In the genomic region with DNA sequence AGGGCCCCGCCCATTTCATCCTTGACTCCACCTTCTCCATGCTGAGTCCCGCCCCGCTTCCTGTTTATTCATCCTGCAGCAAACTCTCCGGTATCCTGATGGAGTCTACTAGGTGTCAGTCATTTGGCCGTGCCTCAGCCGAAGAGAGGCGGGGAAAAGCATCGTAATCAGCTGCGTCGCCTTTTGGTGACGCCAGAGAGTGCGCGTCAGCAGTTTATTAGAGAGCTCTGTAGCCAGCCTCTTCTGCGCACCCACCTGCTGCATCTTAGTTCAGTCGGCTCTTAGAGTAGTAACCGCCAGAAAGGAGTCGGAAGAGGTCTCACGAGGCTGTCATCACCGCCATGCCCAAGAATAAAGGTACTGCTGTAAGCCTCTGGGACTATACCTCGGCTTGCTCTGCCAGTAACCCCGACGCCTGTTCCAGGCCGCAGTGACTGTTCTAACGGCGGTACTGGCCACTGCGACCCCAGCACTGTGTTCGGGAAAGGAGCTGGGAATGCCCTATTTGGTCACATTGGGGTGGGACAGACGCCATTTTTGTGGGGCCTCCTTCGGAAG, we compare ENCODE assay signal across 9 cellular contexts.
DNase-seq lines count a peak whose midpoint lies in the region; ATAC-seq lines count a peak whose summit lies in the region.
"Had no signal": no experiment of that assay in that cellular context is flagged by ENCODE, and none has a peak within 500 bp of the region (broad histone marks: within the 10 kb centered on the region; RNA-seq: fewer than 3 reads in every experiment).

EIF1AY (plus strand) TSS at position 246 of the 558 bp plus-strand sequence; CDS start at position 342, 96 bp downstream.

- peaks cover 2% of the 10 kb centered on the region for H3K36me3 Mint-ChIP-seq in activated naive CD4-positive, alpha-beta T cell treated with anti-CD3 and anti-CD28 coated beads, Interleukin-2, amount 50 U/mL, for 24 hours

- DNase-seq in NCI-H1092 treated with DMSO at 0.1 percent for 48 hours (lab: John Stamatoyannopoulos, UW) (peak; percentile 80), NCI-H1092 (lab: John Stamatoyannopoulos, UW) (no peak), NCI-H2196 (lab: John Stamatoyannopoulos, UW; ENCODE audit: unreplicated experiment) (peak; percentile 97), kidney glomerular epithelial cell (lab: John Stamatoyannopoulos, UW) (peak; percentile 82), NCI-H524 treated with DMSO at 0.1 percent for 48 hours (lab: John Stamatoyannopoulos, UW) (no peak)
- peak; percentile 60 for DNase-seq in stimulated activated CD8-positive, alpha-beta memory T cell treated with anti-CD3 and anti-CD28 coated beads, Interleukin-7, amount 100 ng/mL, for 24 hours (ENCODE audit: low read depth)
- DNase-seq: upper lobe of left lung had no signal

- peak within 1 kb of the TSS; percentile 99 for H3K27ac Mint-ChIP-seq in activated naive CD4-positive, alpha-beta T cell treated with anti-CD3 and anti-CD28 coated beads, Interleukin-2, amount 50 U/mL, for 24 hours

- H3K27me3 Mint-ChIP-seq in activated naive CD4-positive, alpha-beta T cell treated with anti-CD3 and anti-CD28 coated beads, Interleukin-2, amount 50 U/mL, for 24 hours = no peaks in the 10 kb centered on the region

- no peak for ATAC-seq in GM21576 (IDR thresholded peaks at IDR 0.05; ENCODE audit: unreplicated experiment)

- peak within 1 kb of the TSS; percentile 93 for H3K4me3 Mint-ChIP-seq in activated naive CD4-positive, alpha-beta T cell treated with anti-CD3 and anti-CD28 coated beads, Interleukin-2, amount 50 U/mL, for 24 hours

- no peaks in the 10 kb centered on the region for H3K9me3 Mint-ChIP-seq in activated naive CD4-positive, alpha-beta T cell treated with anti-CD3 and anti-CD28 coated beads, Interleukin-2, amount 50 U/mL, for 24 hours

- H3K4me1 Mint-ChIP-seq in activated naive CD4-positive, alpha-beta T cell treated with anti-CD3 and anti-CD28 coated beads, Interleukin-2, amount 50 U/mL, for 24 hours = peaks cover 32% of the 10 kb centered on the region

Comparison
In these comparisons a context has a peak if more than half of its experiments do, and no peak if none do; other contexts are left out.
1. DNase-seq: peak in NCI-H1092 treated with DMSO at 0.1 percent for 48 hours (single experiment), NCI-H2196 (single experiment), kidney glomerular epithelial cell (single experiment) and stimulated activated CD8-positive, alpha-beta memory T cell treated with anti-CD3 and anti-CD28 coated beads, Interleukin-7, amount 100 ng/mL, for 24 hours (single experiment); none in NCI-H1092 (single experiment) and NCI-H524 treated with DMSO at 0.1 percent for 48 hours (single experiment).